In the genomic region with DNA sequence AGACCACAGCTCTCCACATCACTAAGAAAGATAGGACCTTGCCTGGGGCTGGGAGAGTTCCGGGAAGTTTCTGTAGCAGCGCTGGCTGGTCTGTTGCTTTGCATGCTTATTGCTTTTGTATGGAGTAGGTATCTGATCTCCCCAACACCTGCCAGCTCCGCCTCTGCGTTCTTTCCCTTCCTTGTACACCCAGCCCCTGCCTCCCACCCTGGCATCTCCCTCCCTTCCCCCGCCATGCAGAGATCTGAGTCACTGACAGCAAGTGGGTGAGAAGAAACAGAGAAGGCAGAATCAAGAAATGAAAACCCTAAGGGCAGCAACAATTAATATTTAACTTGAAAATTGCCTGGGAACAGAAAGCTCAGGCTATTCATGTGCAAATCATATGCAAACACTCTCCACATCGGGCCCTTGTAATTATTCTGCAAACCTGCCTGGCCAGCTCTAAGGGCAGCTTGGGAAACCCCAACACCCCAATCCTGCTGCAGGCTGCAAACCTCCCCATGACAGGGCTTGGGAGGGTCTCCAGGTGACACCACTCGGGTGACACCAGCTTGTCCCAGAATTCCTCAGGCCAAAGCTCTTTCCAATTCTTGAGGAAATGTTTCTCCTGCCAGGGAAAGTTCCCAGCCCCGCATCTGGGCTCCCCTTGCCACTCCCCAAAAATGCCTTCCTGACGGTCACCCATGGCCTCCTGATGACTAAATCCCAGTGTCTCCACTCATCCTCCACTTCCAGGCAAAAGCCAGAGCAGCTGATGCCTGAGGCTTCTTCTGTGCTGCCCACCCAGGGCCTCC, we compare ENCODE assay signal across 10 cellular contexts.
DNase-seq lines count a peak whose midpoint lies in the region; ATAC-seq, FAIRE-seq and TF ChIP-seq lines count a peak whose summit lies in the region.
"Had no signal": no experiment of that assay in that cellular context is flagged by ENCODE, and none has a peak within 500 bp of the region (broad histone marks: within the 10 kb centered on the region; RNA-seq: fewer than 3 reads in every experiment).

No MANE protein-coding gene starts in this region.

- H3K36me3 ChIP-seq in GM23338 (ENCODE audit: insufficient read depth) (no peaks in the 10 kb centered on the region), kidney (ENCODE audit: control insufficient read depth in 1 of 2, insufficient read depth in 2 of 2, low read length in 2 of 2) (no peaks in the 10 kb centered on the region), body of pancreas (replicated peaks in 1 of 2; ENCODE audit: insufficient read depth in 1 of 2, low read depth in 2 of 2) (no peaks in the 10 kb centered on the region)

- no peak for TF ChIP-seq POLR2A in body of pancreas (IDR thresholded peaks at IDR 0.05)

- H3K4me3 ChIP-seq in GM23338 (0 out of 2 replicates have a peak overlapping the region, but pooled peaks have one; percentile 9), kidney (ENCODE audit: low read length in 2 of 2) (peak overlapping the region; percentile 2 to 35), body of pancreas (no peak overlapping the region)

- H3K9ac ChIP-seq in kidney (ENCODE audit: low read length in 2 of 2): no peak overlapping the region

- H3K27me3 Mint-ChIP-seq in GM23338 (ENCODE audit: insufficient read depth, low read depth, poor library complexity): peaks cover 8% of the 10 kb centered on the region

- peaks cover 31% of the 10 kb centered on the region for H3K4me1 Mint-ChIP-seq in GM23338

- no peak overlapping the region for H3K27ac ChIP-seq in GM23338 (ENCODE audit: low read depth)
- peak overlapping the region in 1 of 2 donors; percentile 23 for H3K27ac ChIP-seq in kidney (ENCODE audit: low read depth in 2 of 2, low read length in 2 of 2)
- H3K27ac ChIP-seq in body of pancreas: no peak overlapping the region

- no peaks in the 10 kb centered on the region for H3K79me2 ChIP-seq in GM23338 (replicated peaks; ENCODE audit: insufficient read depth)

- H3K4me3 Mint-ChIP-seq in GM23338: no peak overlapping the region; the same call in 2 of the 3 replicates

- ATAC-seq in GM18498 (IDR thresholded peaks at IDR 0.05; ENCODE audit: unreplicated experiment) (peak; percentile 78), GM23338 (peak; percentile 85), body of pancreas (no peak), HG03025 (IDR thresholded peaks at IDR 0.05; ENCODE audit: low FRiP score, unreplicated experiment) (no peak)

- no peaks in the 10 kb centered on the region for H3K36me3 Mint-ChIP-seq in GM23338 (ENCODE audit: low read depth)

- TF ChIP-seq CTCF in GM23338 (conservative IDR thresholded peaks at IDR 0.05; ENCODE audit: low read depth in 2 of 2) (no peak), kidney (IDR thresholded peaks at IDR 0.05; ENCODE audit: borderline replicate concordance, extremely low read depth, insufficient read depth) (no peak), body of pancreas (IDR thresholded peaks at IDR 0.05) (no peak)

- no peak for FAIRE-seq in kidney (lab: Jason Lieb, UNC)

- peaks cover 16% of the 10 kb centered on the region for H3K9me2 ChIP-seq in GM23338 (ENCODE audit: insufficient read depth)

- H3K9me3 ChIP-seq in kidney (ENCODE audit: control insufficient read depth in 1 of 2, low read length in 2 of 2): no peaks in the 10 kb centered on the region
- no peaks in the 10 kb centered on the region for H3K9me3 ChIP-seq in body of pancreas

- intact Hi-C loops in kidney (cut with DNase I) (no loop called here), body of pancreas (cut with DNase I) (no loop called here)

- H3K27ac Mint-ChIP-seq in GM23338: no peak overlapping the region

- peaks cover 19% of the 10 kb centered on the region for H3K4me1 ChIP-seq in GM23338 (ENCODE audit: insufficient read depth)
- peaks cover 13% of the 10 kb centered on the region in 2 donors for H3K4me1 ChIP-seq in kidney (ENCODE audit: control insufficient read depth in 1 of 2, insufficient read depth in 1 of 2, low read depth in 1 of 2, low read length in 2 of 2)
- H3K4me1 ChIP-seq in body of pancreas: peaks cover 6% of the 10 kb centered on the region

- no peaks in the 10 kb centered on the region for H3K9me3 Mint-ChIP-seq in GM23338

- peak; percentile 55 for DNase-seq in GM23338 (ENCODE audit: low spot score)
- DNase-seq in NCI-H2081 (lab: John Stamatoyannopoulos, UW): peak; percentile 18 to 66
- peak; percentile 92 for DNase-seq in kidney
- DNase-seq in body of pancreas: no peak
- DNase-seq in activated T-cell treated with anti-CD3 and anti-CD28 coated beads, Interleukin-2, amount 50 U/mL, for 1 hour: no peak
- DNase-seq in NCI-H1105 treated with DMSO at 0.1 percent for 48 hours (lab: John Stamatoyannopoulos, UW): no peak
- DNase-seq: activated T-cell treated with anti-CD3 and anti-CD28 coated beads, Interleukin-2, amount 50 U/mL, for 48 hours; MM.1S had no signal

- peak overlapping the region; percentile 66 for H2AFZ ChIP-seq in GM23338

- no peaks in the 10 kb centered on the region for H4K20me1 ChIP-seq in GM23338 (replicated peaks; ENCODE audit: insufficient read depth)

- 0 out of 2 replicates have a peak, but pooled peaks cover 3% of the 10 kb centered on the region for H3F3A ChIP-seq in GM23338 (replicated peaks; ENCODE audit: low read depth)

- 50 to 63% methylated on average over 9 of the region's 9 CpGs for WGBS in body of pancreas, 2 donors

- H3K27me3 ChIP-seq in GM23338 (ENCODE audit: insufficient read depth): no peaks in the 10 kb centered on the region
- no peaks in the 10 kb centered on the region for H3K27me3 ChIP-seq in body of pancreas

- H3K4me2 ChIP-seq in GM23338: peak overlapping the region; percentile 62

TF ChIP-seq in GM23338, 12 proteins besides CTCF, POLR2A, EP300 and RAD21:
- TF ChIP-seq, protein P1, sequence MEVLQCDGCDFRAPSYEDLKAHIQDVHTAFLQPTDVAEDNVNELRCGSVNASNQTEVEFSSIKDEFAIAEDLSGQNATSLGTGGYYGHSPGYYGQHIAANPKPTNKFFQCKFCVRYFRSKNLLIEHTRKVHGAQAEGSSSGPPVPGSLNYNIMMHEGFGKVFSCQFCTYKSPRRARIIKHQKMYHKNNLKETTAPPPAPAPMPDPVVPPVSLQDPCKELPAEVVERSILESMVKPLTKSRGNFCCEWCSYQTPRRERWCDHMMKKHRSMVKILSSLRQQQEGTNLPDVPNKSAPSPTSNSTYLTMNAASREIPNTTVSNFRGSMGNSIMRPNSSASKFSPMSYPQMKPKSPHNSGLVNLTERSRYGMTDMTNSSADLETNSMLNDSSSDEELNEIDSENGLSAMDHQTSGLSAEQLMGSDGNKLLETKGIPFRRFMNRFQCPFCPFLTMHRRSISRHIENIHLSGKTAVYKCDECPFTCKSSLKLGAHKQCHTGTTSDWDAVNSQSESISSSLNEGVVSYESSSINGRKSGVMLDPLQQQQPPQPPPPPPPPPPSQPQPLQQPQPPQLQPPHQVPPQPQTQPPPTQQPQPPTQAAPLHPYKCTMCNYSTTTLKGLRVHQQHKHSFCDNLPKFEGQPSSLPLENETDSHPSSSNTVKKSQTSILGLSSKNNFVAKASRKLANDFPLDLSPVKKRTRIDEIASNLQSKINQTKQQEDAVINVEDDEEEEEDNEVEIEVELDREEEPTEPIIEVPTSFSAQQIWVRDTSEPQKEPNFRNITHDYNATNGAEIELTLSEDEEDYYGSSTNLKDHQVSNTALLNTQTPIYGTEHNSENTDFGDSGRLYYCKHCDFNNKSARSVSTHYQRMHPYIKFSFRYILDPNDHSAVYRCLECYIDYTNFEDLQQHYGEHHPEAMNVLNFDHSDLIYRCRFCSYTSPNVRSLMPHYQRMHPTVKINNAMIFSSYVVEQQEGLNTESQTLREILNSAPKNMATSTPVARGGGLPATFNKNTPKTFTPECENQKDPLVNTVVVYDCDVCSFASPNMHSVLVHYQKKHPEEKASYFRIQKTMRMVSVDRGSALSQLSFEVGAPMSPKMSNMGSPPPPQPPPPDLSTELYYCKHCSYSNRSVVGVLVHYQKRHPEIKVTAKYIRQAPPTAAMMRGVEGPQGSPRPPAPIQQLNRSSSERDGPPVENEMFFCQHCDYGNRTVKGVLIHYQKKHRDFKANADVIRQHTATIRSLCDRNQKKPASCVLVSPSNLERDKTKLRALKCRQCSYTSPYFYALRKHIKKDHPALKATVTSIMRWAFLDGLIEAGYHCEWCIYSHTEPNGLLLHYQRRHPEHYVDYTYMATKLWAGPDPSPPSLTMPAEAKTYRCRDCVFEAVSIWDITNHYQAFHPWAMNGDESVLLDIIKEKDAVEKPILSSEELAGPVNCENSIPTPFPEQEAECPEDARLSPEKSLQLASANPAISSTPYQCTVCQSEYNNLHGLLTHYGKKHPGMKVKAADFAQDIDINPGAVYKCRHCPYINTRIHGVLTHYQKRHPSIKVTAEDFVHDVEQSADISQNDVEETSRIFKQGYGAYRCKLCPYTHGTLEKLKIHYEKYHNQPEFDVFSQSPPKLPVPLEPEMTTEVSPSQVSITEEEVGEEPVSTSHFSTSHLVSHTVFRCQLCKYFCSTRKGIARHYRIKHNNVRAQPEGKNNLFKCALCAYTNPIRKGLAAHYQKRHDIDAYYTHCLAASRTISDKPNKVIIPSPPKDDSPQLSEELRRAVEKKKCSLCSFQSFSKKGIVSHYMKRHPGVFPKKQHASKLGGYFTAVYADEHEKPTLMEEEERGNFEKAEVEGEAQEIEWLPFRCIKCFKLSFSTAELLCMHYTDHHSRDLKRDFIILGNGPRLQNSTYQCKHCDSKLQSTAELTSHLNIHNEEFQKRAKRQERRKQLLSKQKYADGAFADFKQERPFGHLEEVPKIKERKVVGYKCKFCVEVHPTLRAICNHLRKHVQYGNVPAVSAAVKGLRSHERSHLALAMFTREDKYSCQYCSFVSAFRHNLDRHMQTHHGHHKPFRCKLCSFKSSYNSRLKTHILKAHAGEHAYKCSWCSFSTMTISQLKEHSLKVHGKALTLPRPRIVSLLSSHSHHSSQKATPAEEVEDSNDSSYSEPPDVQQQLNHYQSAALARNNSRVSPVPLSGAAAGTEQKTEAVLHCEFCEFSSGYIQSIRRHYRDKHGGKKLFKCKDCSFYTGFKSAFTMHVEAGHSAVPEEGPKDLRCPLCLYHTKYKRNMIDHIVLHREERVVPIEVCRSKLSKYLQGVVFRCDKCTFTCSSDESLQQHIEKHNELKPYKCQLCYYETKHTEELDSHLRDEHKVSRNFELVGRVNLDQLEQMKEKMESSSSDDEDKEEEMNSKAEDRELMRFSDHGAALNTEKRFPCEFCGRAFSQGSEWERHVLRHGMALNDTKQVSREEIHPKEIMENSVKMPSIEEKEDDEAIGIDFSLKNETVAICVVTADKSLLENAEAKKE (CRISPR knock-in tag; IDR thresholded peaks at IDR 0.05): 0 out of 2 replicates have a peak, but pooled peaks have one; percentile 13
- TF ChIP-seq ETS1 (IDR thresholded peaks at IDR 0.05): no peak

Comparison
In these comparisons a context has a peak if more than half of its experiments do, and no peak if none do; other contexts are left out.
1. ATAC-seq: peak in GM18498 (single experiment) and GM23338 (single experiment); none in body of pancreas (single experiment) and HG03025 (single experiment).
2. DNase-seq: peak in GM23338 (single experiment), NCI-H2081 (2 of 2) and kidney (single experiment); none in body of pancreas (0 of 4), activated T-cell treated with anti-CD3 and anti-CD28 coated beads, Interleukin-2, amount 50 U/mL, for 1 hour (single experiment) and NCI-H1105 treated with DMSO at 0.1 percent for 48 hours (single experiment).
3. H3K4me3 ChIP-seq: peak in GM23338 (single experiment) and kidney (2 of 2); none in body of pancreas (0 of 2).